Comparison of ENCODE assay signal across 9 cellular contexts in the genomic region with DNA sequence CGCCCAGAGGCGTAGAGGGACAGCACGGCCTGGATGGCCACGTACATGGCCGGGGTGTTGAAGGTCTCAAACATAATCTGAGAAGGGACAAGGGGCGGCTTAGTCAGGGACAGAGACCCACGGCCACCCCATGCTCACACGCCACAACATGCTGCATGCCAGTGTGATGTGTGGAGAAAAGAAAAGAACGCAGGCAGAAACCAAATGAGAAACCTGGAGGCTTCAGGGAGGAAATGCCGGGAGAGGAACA. TPM values are rescaled to one million over a fixed set of nuclear protein-coding genes. Genes with fewer than 3 reads are reported as not detected.
DNase-seq lines count a peak whose midpoint lies in the region; ATAC-seq, FAIRE-seq and TF ChIP-seq lines count a peak whose summit lies in the region.
"Had no signal": no experiment of that assay in that cellular context is flagged by ENCODE, and none has a peak within 500 bp of the region (broad histone marks: within the 10 kb centered on the region; RNA-seq: fewer than 3 reads in every experiment).

No MANE protein-coding gene starts in this region.

- peaks cover 24% of the 10 kb centered on the region for H3K4me1 Mint-ChIP-seq in activated naive CD4-positive, alpha-beta T cell treated with anti-CD3 and anti-CD28 coated beads, Interleukin-2, amount 50 U/mL, for 24 hours

- ATAC-seq in GM12878, result no peak
- no peak for ATAC-seq in lung (ENCODE audit: insufficient read depth, low FRiP score)
- no peak for ATAC-seq in upper lobe of left lung (ENCODE audit: low FRiP score in 2 of 2)
- ATAC-seq in GM21528 (IDR thresholded peaks at IDR 0.05; ENCODE audit: low FRiP score, unreplicated experiment), result no peak

- H3K36me3 ChIP-seq in GM12878 (ENCODE audit: control insufficient read depth in 2 of 2, insufficient read depth in 2 of 2, low read length in 1 of 2) (peaks cover 18 to 29% of the 10 kb centered on the region in 2 experiments), lung (ENCODE audit: control insufficient read depth in 2 of 2, insufficient read depth in 2 of 2, low read length in 2 of 2) (peaks cover 18 to 27% of the 10 kb centered on the region in 2 donors), upper lobe of left lung (peaks cover 8 to 41% (median 24%) of the 10 kb centered on the region in 4 donors)

- H3K9me3 ChIP-seq in GM12878 (replicated peaks; ENCODE audit: control insufficient read depth, insufficient read depth, low read length) (no peaks in the 10 kb centered on the region; the same call in 2 of the 3 replicates), lung (ENCODE audit: control insufficient read depth in 2 of 2, insufficient read depth in 1 of 2, low read length in 1 of 2) (peaks cover 0 to 5% of the 10 kb centered on the region in 2 donors), upper lobe of left lung (no peaks in the 10 kb centered on the region)

- POLR2A ChIA-PET in GM12878 (lab: Charles Lee), result interaction anchor here (0.6 kb wide), 1 partner anchor 506 kb away, joined by 3 read pairs; no protein-coding TSS in a partner anchor

- FAIRE-seq in GM12878 (lab: Jason Lieb, UNC) (no peak), frontal cortex (lab: Jason Lieb, UNC) (no peak)
- FAIRE-seq: G401.6 had no signal

- TF ChIP-seq CTCF in GM12878 (IDR thresholded peaks at IDR 0.05 in 2 of 3, conservative IDR thresholded peaks at IDR 0.05 in 1 of 3; ENCODE audit: control insufficient read depth in 2 of 3, extremely low read depth in 1 of 3, insufficient read depth in 1 of 3, low read depth in 3 of 3, low read length in 3 of 3) (no peak), lung (IDR thresholded peaks at IDR 0.05; ENCODE audit: control extremely low read depth, extremely low read depth) (no peak), upper lobe of left lung (IDR thresholded peaks at IDR 0.05) (no peak)

- H3K9ac ChIP-seq in GM12878 (ENCODE audit: control insufficient read depth, insufficient read depth, low read length), result peak overlapping the region; percentile 85

- peaks cover 2% of the 10 kb centered on the region; the same call in 1 of the 2 replicates for H3K4me1 ChIP-seq in GM12878 (ENCODE audit: control insufficient read depth, insufficient read depth, low read length)
- H3K4me1 ChIP-seq in lung (ENCODE audit: control insufficient read depth in 2 of 2, insufficient read depth in 2 of 2, low read length in 2 of 2), result peaks cover 3 to 6% of the 10 kb centered on the region in 2 donors
- peaks cover 27 to 60% (median 44%) of the 10 kb centered on the region in 4 donors for H3K4me1 ChIP-seq in upper lobe of left lung

- intact Hi-C loops in GM12878 (cut with micrococcal nuclease; ENCODE audit: unreplicated experiment), result loop anchor here (10.0 kb wide), 1 partner anchor 257 kb away; no protein-coding TSS in a partner anchor

- no peaks in the 10 kb centered on the region for H3K9me3 Mint-ChIP-seq in activated naive CD4-positive, alpha-beta T cell treated with anti-CD3 and anti-CD28 coated beads, Interleukin-2, amount 50 U/mL, for 24 hours

- no TSS peak for BruUV-seq in GM12878 (replicated peaks; lab: Mats Ljungman, UMichigan)

- TF ChIP-seq EP300 in GM12878 (IDR thresholded peaks at IDR 0.05; ENCODE audit: borderline replicate concordance in 1 of 2, control insufficient read depth in 1 of 2, low read depth in 2 of 2, low read length in 2 of 2) (no peak), upper lobe of left lung (IDR thresholded peaks at IDR 0.05) (no peak)

- peaks cover 72% of the 10 kb centered on the region for H3K79me2 ChIP-seq in GM12878 (ENCODE audit: control insufficient read depth, insufficient read depth, low read length)

- peak overlapping the region; percentile 95 for H3K4me3 ChIP-seq in GM12878
- H3K4me3 ChIP-seq in lung, result peak overlapping the region; percentile 90
- peak overlapping the region; percentile 69 to 92 (median 82) for H3K4me3 ChIP-seq in upper lobe of left lung

- 1% methylated on average over 10 of the region's 10 CpGs for WGBS in GM12878 (ENCODE audit: insufficient coverage, insufficient replicate concordance, low lambda C conversion rate, missing lambda C conversion rate)
- WGBS in lung, 2 donors, result 1 to 2% methylated on average over 10 of the region's 10 CpGs
- WGBS in upper lobe of left lung, 2 donors, result 0 to 4% methylated on average over 7 to 10 of the region's 10 CpGs

- RAD21 ChIA-PET in GM12878 (lab: Charles Lee; ENCODE audit: unreplicated experiment), result no interaction called here

- TF ChIP-seq POLR2A in GM12878 (IDR thresholded peaks at IDR 0.05; ENCODE audit: low read depth, low read length), result no peak
- TF ChIP-seq POLR2A in upper lobe of left lung (IDR thresholded peaks at IDR 0.05), result no peak

- TF ChIP-seq RAD21 in GM12878 (IDR thresholded peaks at IDR 0.05; ENCODE audit: insufficient read depth, low read depth, low read length), result no peak

- H3K4me2 ChIP-seq in GM12878 (ENCODE audit: control insufficient read depth, insufficient read depth), result peak overlapping the region; percentile 85

- H4K20me1 ChIP-seq in GM12878 (ENCODE audit: control insufficient read depth, insufficient read depth), result peaks cover 11% of the 10 kb centered on the region

- H3K27me3 ChIP-seq in GM12878 (replicated peaks in 1 of 2; ENCODE audit: control insufficient read depth in 2 of 2, insufficient read depth in 2 of 2, low read length in 1 of 2) (no peaks in the 10 kb centered on the region), lung (ENCODE audit: control insufficient read depth, insufficient read depth) (no peaks in the 10 kb centered on the region), upper lobe of left lung (no peaks in the 10 kb centered on the region)

- H3K27ac ChIP-seq in GM12878 (ENCODE audit: control insufficient read depth, insufficient read depth) (peak overlapping the region; percentile 76), lung (ENCODE audit: low read depth in 1 of 2, low read length in 1 of 2) (peak overlapping the region; percentile 83 to 89), upper lobe of left lung (peak overlapping the region; percentile 92 to 100 (median 98))

- H3K4me3 Mint-ChIP-seq in activated naive CD4-positive, alpha-beta T cell treated with anti-CD3 and anti-CD28 coated beads, Interleukin-2, amount 50 U/mL, for 24 hours, result peak overlapping the region; percentile 99

- SMC1A ChIA-PET in GM12878 (lab: Charles Lee; ENCODE audit: uncharacterized antibody, unreplicated experiment), result no interaction called here

- DNase-seq in activated naive CD4-positive, alpha-beta T cell treated with anti-CD3 and anti-CD28 coated beads, Interleukin-2, amount 50 U/mL, for 16 hours, result no peak
- DNase-seq in GM12878 (ENCODE audit: low read depth, low spot score), result no peak
- DNase-seq in lung (ENCODE audit: low spot score), result no peak
- DNase-seq in upper lobe of left lung, result no peak
- DNase-seq in frontal cortex (ENCODE audit: low spot score in 2 of 2), result no peak
- no peak for DNase-seq in NK-92 treated with Interleukin-12 subunit alpha and Interleukin-12 subunit beta, amount 100 ng/mL, for 24 hours (lab: John Stamatoyannopoulos, UW)

- peak overlapping the region; percentile 93 for H3K27ac Mint-ChIP-seq in activated naive CD4-positive, alpha-beta T cell treated with anti-CD3 and anti-CD28 coated beads, Interleukin-2, amount 50 U/mL, for 24 hours

- peaks cover 34% of the 10 kb centered on the region for H3K36me3 Mint-ChIP-seq in activated naive CD4-positive, alpha-beta T cell treated with anti-CD3 and anti-CD28 coated beads, Interleukin-2, amount 50 U/mL, for 24 hours

- in situ Hi-C loops in GM12878 (cut with MboI), result no loop called here

- no peak overlapping the region for H2AFZ ChIP-seq in GM12878 (ENCODE audit: control insufficient read depth, low read depth, low read length)

- CTCF ChIA-PET in GM12878 (lab: Yijun Ruan, JAX), result interaction anchor here (1.5 kb wide), 1 partner anchor 27 kb away, joined by 4 read pairs; no protein-coding TSS in a partner anchor

- H3K27me3 Mint-ChIP-seq in activated naive CD4-positive, alpha-beta T cell treated with anti-CD3 and anti-CD28 coated beads, Interleukin-2, amount 50 U/mL, for 24 hours, result no peaks in the 10 kb centered on the region

RNA-seq across cellular contexts. Expression of a gene that starts 1.1 kb away (rescaled TPM):
- total RNA-seq in GM12878 (2013; cell fraction: nucleolus; rRNA removed), result 961 and 1,180 TPM in 2 replicates
- total RNA-seq in GM12878 (2014; rRNA removed) (5,146 and 5,299 TPM in 2 replicates), GM12878 (2014; rRNA removed; fragmentation: Illumina TruSeq; extraction: Trizol) (2,069 and 2,477 TPM in 2 replicates), GM12878 (2021) (5,806 and 6,105 TPM in 2 replicates), lung (1,000 to 10,000 TPM; 3,059 to 3,066 TPM), upper lobe of left lung (1,000 to 10,000 TPM in 5 of 6 donors, 100 to 1,000 TPM in 1; 902 to 3,864 (median 2,097) TPM), frontal cortex (5,358 TPM)
- 2,827 TPM for polyA plus RNA-seq in GM12878 (2011; ENCODE audit: low read depth)
- polyA plus RNA-seq in GM12878 (2011; rRNA removed) (466 and 810 TPM in 2 replicates), GM12878 (2014; fragmentation: Illumina TruSeq; extraction: Trizol) (1,415 and 2,801 TPM in 2 replicates), GM12878 (2014; fragmentation: Nextera tagmentation; extraction: Ambion mirVana) (1,000 to 10,000 TPM in 1 of 2 experiments, 100 to 1,000 TPM in 1; 969 to 1,906 TPM), GM12878 (2014; rRNA removed) (4,499 and 5,417 TPM in 2 replicates), GM12878 (2016; fragmentation: Nextera tagmentation; extraction: Ambion mirVana) (1,000 to 10,000 TPM; 4,621 to 4,893 TPM), lung (1,000 to 10,000 TPM; 1,461 to 4,301 TPM)
- 2,470 and 3,258 TPM in 2 replicates for polyA plus RNA-seq in GM12878 (2011; cell fraction: cytosol; rRNA removed)
- 3,407 and 5,928 TPM in 2 replicates for polyA plus RNA-seq in GM12878 (2011; cell fraction: nucleus; rRNA removed)
- polyA plus RNA-seq in GM12878 (2012), result 4,353 and 5,466 TPM in 2 replicates
- polyA minus RNA-seq in GM12878 (2011; rRNA and poly(A)+ RNA removed), result 709 and 994 TPM in 2 replicates
- polyA minus RNA-seq in GM12878 (2011; cell fraction: cytosol; rRNA and poly(A)+ RNA removed), result 871 and 986 TPM in 2 replicates
- polyA minus RNA-seq in GM12878 (2011; cell fraction: nucleus; rRNA and poly(A)+ RNA removed), result 602 and 1,073 TPM in 2 replicates

RNA-seq across cellular contexts. Expression of a gene that starts 16.7 kb away (rescaled TPM):
- total RNA-seq in GM12878 (2013; cell fraction: nucleolus; rRNA removed), result 19.6 and 21.4 TPM in 2 replicates
- total RNA-seq in GM12878 (2014; rRNA removed) (1.2 and 1.8 TPM in 2 replicates), GM12878 (2014; rRNA removed; fragmentation: Illumina TruSeq; extraction: Trizol) (0.14 and 0.58 TPM in 2 replicates), GM12878 (2021) (2.1 and 2.7 TPM in 2 replicates), lung (1 to 10 TPM; 2.1 to 3.9 TPM), upper lobe of left lung (10 to 100 TPM in 1 of 6 donors, 1 to 10 TPM in 5; 2.7 to 37.7 (median 3.9) TPM), frontal cortex (4.9 TPM)
- polyA plus RNA-seq in GM12878 (2011; ENCODE audit: low read depth), result not detected
- polyA plus RNA-seq in GM12878 (2011; rRNA removed) (0.29 and 0.65 TPM in 2 replicates), GM12878 (2014; fragmentation: Illumina TruSeq; extraction: Trizol) (0.19 and 0.24 TPM in 2 replicates), GM12878 (2014; fragmentation: Nextera tagmentation; extraction: Ambion mirVana) (not detected), GM12878 (2014; rRNA removed) (1.9 and 2.0 TPM in 2 replicates), GM12878 (2016; fragmentation: Nextera tagmentation; extraction: Ambion mirVana) (under 1 TPM in 1 of 2 experiments, not detected in 1; 0.12 TPM), lung (1 to 10 TPM in 1 of 2 donors, under 1 TPM in 1; 0.46 to 1.8 TPM)
- 0.69 and 1.0 TPM in 2 replicates for polyA plus RNA-seq in GM12878 (2011; cell fraction: cytosol; rRNA removed)
- 6.3 and 7.2 TPM in 2 replicates for polyA plus RNA-seq in GM12878 (2011; cell fraction: nucleus; rRNA removed)
- polyA plus RNA-seq in GM12878 (2012), result 1.5 and 1.6 TPM in 2 replicates
- polyA minus RNA-seq in GM12878 (2011; rRNA and poly(A)+ RNA removed), result 0.44 and 2.2 TPM in 2 replicates
- 0.80 and 1.0 TPM in 2 replicates for polyA minus RNA-seq in GM12878 (2011; cell fraction: cytosol; rRNA and poly(A)+ RNA removed)
- polyA minus RNA-seq in GM12878 (2011; cell fraction: nucleus; rRNA and poly(A)+ RNA removed), result 3.7 and 4.2 TPM in 2 replicates

RNA-seq across cellular contexts. Expression of a gene that starts 40.7 kb away (rescaled TPM):
- total RNA-seq in GM12878 (2013; cell fraction: nucleolus; rRNA removed), result 86.7 and 99.0 TPM in 2 replicates
- total RNA-seq in GM12878 (2014; rRNA removed) (25.1 and 25.8 TPM in 2 replicates), GM12878 (2014; rRNA removed; fragmentation: Illumina TruSeq; extraction: Trizol) (8.1 and 12.2 TPM in 2 replicates), GM12878 (2021) (39.6 and 46.2 TPM in 2 replicates), lung (10 to 100 TPM; 20.8 to 34.4 TPM), upper lobe of left lung (10 to 100 TPM; 22.0 to 70.2 (median 32.5) TPM), frontal cortex (21.6 TPM)
- 6.6 TPM for polyA plus RNA-seq in GM12878 (2011; ENCODE audit: low read depth)
- polyA plus RNA-seq in GM12878 (2011; rRNA removed) (3.4 and 8.1 TPM in 2 replicates), GM12878 (2014; fragmentation: Illumina TruSeq; extraction: Trizol) (1.4 and 5.2 TPM in 2 replicates), GM12878 (2014; fragmentation: Nextera tagmentation; extraction: Ambion mirVana) (under 1 TPM; 0.11 to 0.49 TPM), GM12878 (2014; rRNA removed) (34.4 and 39.8 TPM in 2 replicates), GM12878 (2016; fragmentation: Nextera tagmentation; extraction: Ambion mirVana) (10 to 100 TPM; 22.0 to 26.8 TPM), lung (10 to 100 TPM; 21.4 to 29.3 TPM)
- 16.4 and 25.8 TPM in 2 replicates for polyA plus RNA-seq in GM12878 (2011; cell fraction: cytosol; rRNA removed)
- polyA plus RNA-seq in GM12878 (2011; cell fraction: nucleus; rRNA removed), result 52.4 and 74.0 TPM in 2 replicates
- 16.2 and 18.9 TPM in 2 replicates for polyA plus RNA-seq in GM12878 (2012)
- polyA minus RNA-seq in GM12878 (2011; rRNA and poly(A)+ RNA removed), result 8.9 and 32.2 TPM in 2 replicates
- 13.6 and 14.8 TPM in 2 replicates for polyA minus RNA-seq in GM12878 (2011; cell fraction: cytosol; rRNA and poly(A)+ RNA removed)
- polyA minus RNA-seq in GM12878 (2011; cell fraction: nucleus; rRNA and poly(A)+ RNA removed), result 36.3 and 44.7 TPM in 2 replicates
